In the genomic region with DNA sequence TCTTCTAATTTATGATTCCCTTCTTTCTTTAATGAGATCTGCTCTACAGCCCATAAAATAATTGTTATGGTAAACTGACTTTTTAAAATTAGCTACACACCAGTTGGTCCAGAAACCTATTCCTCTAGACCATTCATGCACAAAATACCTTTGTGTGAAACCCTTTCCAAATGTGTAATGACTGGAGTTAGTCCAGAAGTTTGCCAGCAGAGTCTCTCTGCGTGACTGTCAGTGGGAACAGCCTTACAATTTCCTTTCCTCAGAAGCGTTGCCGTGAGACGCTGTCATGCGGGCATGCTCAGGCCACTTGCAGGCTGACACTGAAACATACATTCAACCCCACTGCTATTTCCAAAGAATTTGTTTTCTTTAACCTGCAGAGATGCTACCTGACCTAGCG, we compare ENCODE assay signal across 22 cellular contexts.
A peak's percentile ranks its signal among the peaks of the same experiment; 100 is the strongest.
DNase-seq lines count a peak whose midpoint lies in the region; ATAC-seq and TF ChIP-seq lines count a peak whose summit lies in the region.
"Had no signal": no experiment of that assay in that cellular context is flagged by ENCODE, and none has a peak within 500 bp of the region (broad histone marks: within the 10 kb centered on the region; RNA-seq: fewer than 3 reads in every experiment).

No MANE protein-coding gene starts in this region.

- no peak overlapping the region for H3K27ac ChIP-seq in vagina
- H3K27ac ChIP-seq: 22Rv1, foreskin keratinocyte had no signal

- intact Hi-C loops in vagina (cut with DNase I): no loop called here

- peaks cover 3% of the 10 kb centered on the region for H3K9me3 Mint-ChIP-seq in neural crest cell

- no peak overlapping the region for H3K4me3 ChIP-seq in epithelial cell of proximal tubule (ENCODE audit: low read depth, low read length)
- H3K4me3 ChIP-seq in vagina: no peak overlapping the region

- no peaks in the 10 kb centered on the region for H3K27me3 Mint-ChIP-seq in neural crest cell (ENCODE audit: low read depth)
- H3K27me3 Mint-ChIP-seq: activated CD4-positive, alpha-beta T cell treated with anti-CD3 and anti-CD28 coated beads, Interleukin-2, amount 10 ng/mL, durations not matched to agents 24 days and 14 days had no signal

- H3K4me1 Mint-ChIP-seq in neural crest cell: peaks cover 12% of the 10 kb centered on the region
- H3K4me1 Mint-ChIP-seq: activated CD4-positive, alpha-beta T cell treated with anti-CD3 and anti-CD28 coated beads, Interleukin-2, amount 10 ng/mL, durations not matched to agents 24 days and 14 days; stimulated activated effector memory CD8-positive, alpha-beta T cell treated with anti-CD3 and anti-CD28 coated beads, Interleukin-12 subunit alpha, Interleukin-12 subunit beta, amount 100 ng/mL, for 72 hours had no signal

- no peak for TF ChIP-seq CTCF in epithelial cell of proximal tubule (conservative IDR thresholded peaks at IDR 0.05; ENCODE audit: low read depth, low read length)
- TF ChIP-seq CTCF in neural crest cell (conservative IDR thresholded peaks at IDR 0.05): no peak
- no peak for TF ChIP-seq CTCF in vagina (IDR thresholded peaks at IDR 0.05)

- H3K9me3 ChIP-seq in vagina: no peaks in the 10 kb centered on the region
- H3K9me3 ChIP-seq: BE2C had no signal

- ATAC-seq in HG03457 (IDR thresholded peaks at IDR 0.05; ENCODE audit: unreplicated experiment): no peak
- ATAC-seq: foreskin keratinocyte; left cardiac atrium; right cardiac atrium; stimulated activated effector memory CD8-positive, alpha-beta T cell treated with anti-CD3 and anti-CD28 coated beads, Interleukin-12 subunit alpha, Interleukin-12 subunit beta, amount 100 ng/mL, for 72 hours had no signal

- no peaks in the 10 kb centered on the region for H3K36me3 ChIP-seq in vagina
- H3K36me3 ChIP-seq: BE2C had no signal

- H3K4me3 Mint-ChIP-seq in neural crest cell: no peak overlapping the region
- H3K4me3 Mint-ChIP-seq: activated CD4-positive, alpha-beta T cell treated with anti-CD3 and anti-CD28 coated beads, Interleukin-2, amount 10 ng/mL, durations not matched to agents 24 days and 14 days; mesothelial cell of epicardium; stimulated activated effector memory CD8-positive, alpha-beta T cell treated with anti-CD3 and anti-CD28 coated beads, Interleukin-12 subunit alpha, Interleukin-12 subunit beta, amount 100 ng/mL, for 72 hours had no signal

- no peak for TF ChIP-seq POLR2A in vagina (IDR thresholded peaks at IDR 0.05)

- no peaks in the 10 kb centered on the region for H3K4me1 ChIP-seq in vagina
- H3K4me1 ChIP-seq: BE2C, foreskin keratinocyte had no signal

- H3K36me3 Mint-ChIP-seq in neural crest cell (ENCODE audit: low read depth): no peaks in the 10 kb centered on the region
- H3K36me3 Mint-ChIP-seq: mesothelial cell of epicardium; stimulated activated effector memory CD8-positive, alpha-beta T cell treated with anti-CD3 and anti-CD28 coated beads, Interleukin-12 subunit alpha, Interleukin-12 subunit beta, amount 100 ng/mL, for 72 hours had no signal

- peak overlapping the region; percentile 53 for H3K27ac Mint-ChIP-seq in neural crest cell (ENCODE audit: unreplicated experiment)
- H3K27ac Mint-ChIP-seq: activated CD4-positive, alpha-beta T cell treated with anti-CD3 and anti-CD28 coated beads, Interleukin-2, amount 10 ng/mL, durations not matched to agents 24 days and 14 days; mesothelial cell of epicardium; stimulated activated effector memory CD8-positive, alpha-beta T cell treated with anti-CD3 and anti-CD28 coated beads, Interleukin-12 subunit alpha, Interleukin-12 subunit beta, amount 100 ng/mL, for 72 hours had no signal

- peak; percentile 6 for DNase-seq in NCI-H2171 treated with DMSO at 0.1 percent for 48 hours (lab: John Stamatoyannopoulos, UW)
- no peak for DNase-seq in NCI-H2171 (lab: John Stamatoyannopoulos, UW)
- peak; percentile 40 for DNase-seq in epithelial cell of proximal tubule (ENCODE audit: low read depth)
- no peak for DNase-seq in neural crest cell (ENCODE audit: low read depth, low spot score)
- no peak for DNase-seq in vagina (ENCODE audit: extremely low spot score in 2 of 2)
- DNase-seq in DMS53 (lab: John Stamatoyannopoulos, UW): no peak
- no peak for DNase-seq in NCI-H1048 (lab: John Stamatoyannopoulos, UW)
- DNase-seq: activated CD4-positive, alpha-beta T cell treated with anti-CD3 and anti-CD28 coated beads, Interleukin-2, amount 10 ng/mL, durations not matched to agents 24 days and 14 days; BE2C; COR-L47; EL; Karpas-422; left cardiac atrium; NCI-H2081; NCI-H748 treated with DMSO at 0.1 percent for 48 hours; right cardiac atrium; T-helper 1 cell had no signal

- H3K27me3 ChIP-seq in vagina: no peaks in the 10 kb centered on the region
- H3K27me3 ChIP-seq: BE2C, foreskin keratinocyte had no signal

Comparison
In these comparisons a context has a peak if more than half of its experiments do, and no peak if none do; other contexts are left out.
1. DNase-seq: peak in NCI-H2171 treated with DMSO at 0.1 percent for 48 hours (single experiment) and epithelial cell of proximal tubule (single experiment); none in NCI-H2171 (single experiment), neural crest cell (single experiment), vagina (0 of 2), DMS53 (single experiment) and NCI-H1048 (single experiment).